ENCODE assay signal across 8 cellular contexts in the genomic region with DNA sequence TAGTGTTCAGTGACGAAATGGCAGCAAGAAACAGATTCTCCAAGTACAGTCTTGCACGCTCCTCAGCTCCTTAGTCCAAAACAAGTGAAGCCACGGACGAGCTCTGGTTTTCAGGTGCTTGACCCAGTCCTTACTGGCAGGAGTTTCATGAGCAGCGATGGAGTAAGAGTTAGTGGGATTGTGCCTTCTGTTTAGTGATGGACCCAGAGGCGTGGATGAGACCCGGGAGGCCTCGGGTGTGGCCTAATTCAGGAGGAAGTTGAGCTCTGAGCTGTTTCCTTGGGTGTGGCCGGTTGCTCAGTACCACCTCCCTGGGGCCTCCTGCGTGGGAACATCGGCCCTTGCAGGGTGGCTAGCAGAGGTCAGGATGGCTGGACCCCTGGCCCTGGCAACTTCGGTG. TPM values are rescaled to one million over a fixed set of nuclear protein-coding genes. Genes with fewer than 3 reads are reported as not detected.
A peak's percentile ranks its signal among the peaks of the same experiment; 100 is the strongest.
DNase-seq lines count a peak whose midpoint lies in the region; ATAC-seq and TF ChIP-seq lines count a peak whose summit lies in the region.

No MANE protein-coding gene starts in this region.

- H3K9me3 Mint-ChIP-seq in T-cell: no peaks in the 10 kb centered on the region
- no peaks in the 10 kb centered on the region for H3K9me3 Mint-ChIP-seq in effector memory CD8-positive, alpha-beta T cell

- no peak overlapping the region for H3K4me3 ChIP-seq in gastroesophageal sphincter

- no peaks in the 10 kb centered on the region for H3K27me3 ChIP-seq in gastroesophageal sphincter

- WGBS in gastroesophageal sphincter (ENCODE audit: low coverage in 1 of 2), 2 donors: 80 to 87% methylated on average over 1 to 6 of the region's 12 CpGs

- peaks cover 20 to 28% (median 21%) of the 10 kb centered on the region in 3 donors for H3K4me1 Mint-ChIP-seq in T-cell
- H3K4me1 Mint-ChIP-seq in effector memory CD8-positive, alpha-beta T cell (ENCODE audit: low read depth in 2 of 2): peaks cover 15 to 26% of the 10 kb centered on the region in 2 donors

- POLR2A ChIA-PET in T-cell (lab: Charles Lee): interaction anchor here in 1 of 2 donors (0.6 kb wide), 1 partner anchor 270 kb away, joined by 3 read pairs; no protein-coding TSS in a partner anchor

- TF ChIP-seq CTCF in gastroesophageal sphincter (IDR thresholded peaks at IDR 0.05): no peak

- TF ChIP-seq EP300 in gastroesophageal sphincter (IDR thresholded peaks at IDR 0.05): no peak

- H3K4me1 ChIP-seq in gastroesophageal sphincter: no peaks in the 10 kb centered on the region

- CTCF ChIA-PET in T-cell (lab: Charles Lee): interaction anchor here (0.9 to 1.7 kb wide), 5 partner anchors 9 to 660 kb away, joined by 3 to 7 read pairs (median 4); no protein-coding TSS in a partner anchor

- H3K9me3 ChIP-seq in gastroesophageal sphincter: no peaks in the 10 kb centered on the region

- TF ChIP-seq POLR2A in gastroesophageal sphincter (IDR thresholded peaks at IDR 0.05): no peak

- H3K36me3 Mint-ChIP-seq in T-cell: peaks cover 20% of the 10 kb centered on the region
- H3K36me3 Mint-ChIP-seq in effector memory CD8-positive, alpha-beta T cell (ENCODE audit: insufficient read depth): peaks cover 13% of the 10 kb centered on the region

- peak overlapping the region; percentile 81 for H3K4me3 Mint-ChIP-seq in T-cell
- peak overlapping the region; percentile 81 to 88 for H3K4me3 Mint-ChIP-seq in effector memory CD8-positive, alpha-beta T cell

- no peaks in the 10 kb centered on the region for H3K27me3 Mint-ChIP-seq in T-cell
- H3K27me3 Mint-ChIP-seq in effector memory CD8-positive, alpha-beta T cell: no peaks in the 10 kb centered on the region

- ATAC-seq in GM19035 (IDR thresholded peaks at IDR 0.05; ENCODE audit: unreplicated experiment): peak; percentile 69
- peak; percentile 46 for ATAC-seq in HG02970 (IDR thresholded peaks at IDR 0.05; ENCODE audit: low FRiP score, unreplicated experiment)
- peak; percentile 67 to 82 (median 78) for ATAC-seq in T-cell (replicated peaks in 1 of 4)
- ATAC-seq in effector memory CD8-positive, alpha-beta T cell (replicated peaks): peak; percentile 65
- ATAC-seq in gastroesophageal sphincter: no peak

- H3K36me3 ChIP-seq in gastroesophageal sphincter: no peaks in the 10 kb centered on the region

- DNase-seq in T-cell (peak in 19 of 34 experiments; percentile 2 to 44 (median 10)), SHP77 (lab: John Stamatoyannopoulos, UW) (no peak), GOT3 (lab: John Stamatoyannopoulos, UW) (no peak)
- peak; percentile 3 to 9 (median 5) for DNase-seq in effector memory CD8-positive, alpha-beta T cell
- peak; percentile 6 to 18 for DNase-seq in stimulated activated CD8-positive, alpha-beta memory T cell treated with anti-CD3 and anti-CD28 coated beads, Interleukin-15, amount 100 ng/mL, for 48 hours (ENCODE audit: low read depth in 2 of 2)

- H3K27ac ChIP-seq in gastroesophageal sphincter: no peak overlapping the region

- peak overlapping the region; percentile 87 to 92 for H3K27ac Mint-ChIP-seq in T-cell
- peak overlapping the region; percentile 68 to 94 for H3K27ac Mint-ChIP-seq in effector memory CD8-positive, alpha-beta T cell

RNA-seq across cellular contexts. Expression of a gene that starts 52.0 kb away (rescaled TPM):
- total RNA-seq in T-cell (10 to 100 TPM in 3 of 5 donors, 1 to 10 TPM in 2; 9.4 to 17.0 (median 14.7) TPM), gastroesophageal sphincter (1 to 10 TPM; 3.3 to 6.6 (median 4.5) TPM)

Comparison
In these comparisons a context has a peak if more than half of its experiments do, and no peak if none do; other contexts are left out.
1. DNase-seq: peak in T-cell (19 of 34), effector memory CD8-positive, alpha-beta T cell (3 of 3) and stimulated activated CD8-positive, alpha-beta memory T cell treated with anti-CD3 and anti-CD28 coated beads, Interleukin-15, amount 100 ng/mL, for 48 hours (2 of 2); none in SHP77 (0 of 2) and GOT3 (single experiment).